ENCODE assay signal across 7 cellular contexts in genomic region chr13:101219609-101220265, GRCh38.
"Had no signal": no experiment of that assay in that cellular context is flagged by ENCODE, and none has a peak within 500 bp of the region (broad histone marks: within the 10 kb centered on the region; RNA-seq: fewer than 3 reads in every experiment).

No MANE protein-coding gene starts in this region.

- H3K4me1 ChIP-seq: HAP-1 had no signal

- H2AFZ ChIP-seq: GM23248 had no signal

- H3K4me3 ChIP-seq: GM23248, HAP-1, K562 had no signal

- H3K9me3 Mint-ChIP-seq: HFFc6 had no signal

- H3K4me3 Mint-ChIP-seq: HFFc6 had no signal

- H3K9me3 ChIP-seq: HAP-1 had no signal

- ATAC-seq: HCT116, K562 had no signal

- DNase-seq: GM23248, H7, HFFc6, IMR-90 had no signal

- H3K36me3 ChIP-seq: HAP-1 had no signal

- H3K27ac Mint-ChIP-seq: HFFc6 had no signal

- H3K27ac ChIP-seq: GM23248 had no signal

- H3K9ac ChIP-seq: GM23248 had no signal
